Comparison of ENCODE assay signal across 33 cellular contexts in genomic region chr22:22035203-22035602, GRCh38.
"Had no signal": no experiment of that assay in that cellular context is flagged by ENCODE, and none has a peak within 500 bp of the region (broad histone marks: within the 10 kb centered on the region; RNA-seq: fewer than 3 reads in every experiment).

No MANE protein-coding gene starts in this region.

- H3K4me1 ChIP-seq: SJCRH30 had no signal

- H3K27ac Mint-ChIP-seq: activated CD4-positive, alpha-beta memory T cell treated with anti-CD3 and anti-CD28 coated beads for 36 hours; activated naive CD4-positive, alpha-beta T cell treated with anti-CD3 and anti-CD28 coated beads, Interleukin-2, amount 10 ng/mL, durations not matched to agents 7 days and 5 days; activated naive CD8-positive, alpha-beta T cell; activated naive CD8-positive, alpha-beta T cell treated with anti-CD3 and anti-CD28 coated beads, Interleukin-2, amount 50 U/mL, for 24 hours; brain; T-helper 1 cell treated with Interleukin-12 subunit alpha and Interleukin-12 subunit beta and Interleukin-4 antibody, amounts not matched to agents 30 μg/mL and 1 μg/mL, for 36 hours; T-helper 2 cell treated with Interferon-gamma antibody and Interleukin-4, amounts not matched to agents 5 μg/mL and 100 μg/mL, for 36 hours; WTC11 had no signal

- H3K4me3 ChIP-seq: SJCRH30, SK-N-MC had no signal

- H3K4me1 Mint-ChIP-seq: activated naive CD4-positive, alpha-beta T cell treated with anti-CD3 and anti-CD28 coated beads, Interleukin-2, amount 10 ng/mL, durations not matched to agents 7 days and 5 days had no signal

- H3K36me3 ChIP-seq: SJCRH30 had no signal

- H3K9me3 ChIP-seq: SJCRH30 had no signal

- H3K4me3 Mint-ChIP-seq: activated CD4-positive, alpha-beta memory T cell treated with anti-CD3 and anti-CD28 coated beads for 36 hours; activated naive CD4-positive, alpha-beta T cell treated with anti-CD3 and anti-CD28 coated beads, Interleukin-2, amount 10 ng/mL, durations not matched to agents 7 days and 5 days; activated naive CD8-positive, alpha-beta T cell; activated naive CD8-positive, alpha-beta T cell treated with anti-CD3 and anti-CD28 coated beads, Interleukin-2, amount 50 U/mL, for 24 hours; brain; T-helper 1 cell treated with Interleukin-12 subunit alpha and Interleukin-12 subunit beta and Interleukin-4 antibody, amounts not matched to agents 30 μg/mL and 1 μg/mL, for 36 hours; T-helper 2 cell treated with Interferon-gamma antibody and Interleukin-4, amounts not matched to agents 5 μg/mL and 100 μg/mL, for 36 hours; WTC11 had no signal

- DNase-seq: activated CD4-positive, alpha-beta memory T cell treated with anti-CD3 and anti-CD28 coated beads for 36 hours; activated CD4-positive, alpha-beta T cell treated with anti-CD3 and anti-CD28 coated beads for 4 hours; activated CD4-positive, alpha-beta T cell treated with anti-CD3 and anti-CD28 coated beads, Interleukin-2, amount 50 U/mL, for 1 hour; activated CD4-positive, CD25-positive, alpha-beta regulatory T cell treated with anti-CD3 and anti-CD28 coated beads, Interleukin-2, amount 50 U/mL, for 72 hours; activated CD8-positive, alpha-beta memory T cell treated with anti-CD3 and anti-CD28 coated beads, Interleukin-2, amount 50 U/mL, for 4 hours; activated effector memory CD4-positive, alpha-beta T cell treated with Interleukin-2 at 50 U/mL for 16 hours; activated naive CD4-positive, alpha-beta T cell treated with anti-CD3 and anti-CD28 coated beads, Interleukin-2, amount 10 ng/mL, durations not matched to agents 7 days and 5 days; activated naive CD8-positive, alpha-beta T cell treated with anti-CD3 and anti-CD28 coated beads, Interleukin-2, amount 50 U/mL, for 24 hours; activated T-cell treated with anti-CD3 and anti-CD28 coated beads for 4 hours; activated T-cell treated with anti-CD3 and anti-CD28 coated beads, Interleukin-2, amount 50 U/mL, for 48 hours; anterior cingulate cortex; caudate nucleus; cerebellar nuclear complex; NCI-H1092 treated with DMSO at 0.1 percent for 48 hours; NCI-H1417; NCI-H146; NCI-H187; NCI-H2029 treated with DMSO at 0.1 percent for 48 hours; NCI-H2107; NCI-H2171; NCI-H510A; NCI-H526; NCI-H748 treated with DMSO at 0.1 percent for 48 hours; NK-92 treated with Interleukin-12 subunit alpha and Interleukin-12 subunit beta, amount 100 ng/mL, for 24 hours; OCI-M1; Right ventricle myocardium superior; SJCRH30 had no signal

- H3K36me3 Mint-ChIP-seq: activated CD4-positive, alpha-beta memory T cell treated with anti-CD3 and anti-CD28 coated beads for 36 hours; activated naive CD4-positive, alpha-beta T cell treated with anti-CD3 and anti-CD28 coated beads, Interleukin-2, amount 10 ng/mL, durations not matched to agents 7 days and 5 days; activated naive CD8-positive, alpha-beta T cell; brain; WTC11 had no signal

- H3K27ac ChIP-seq: SJCRH30, SK-N-MC had no signal

- H3K9me3 Mint-ChIP-seq: activated CD4-positive, alpha-beta memory T cell treated with anti-CD3 and anti-CD28 coated beads for 36 hours; activated naive CD4-positive, alpha-beta T cell treated with anti-CD3 and anti-CD28 coated beads, Interleukin-2, amount 10 ng/mL, durations not matched to agents 7 days and 5 days; activated naive CD8-positive, alpha-beta T cell treated with anti-CD3 and anti-CD28 coated beads, Interleukin-2, amount 50 U/mL, for 24 hours; T-helper 1 cell treated with Interleukin-12 subunit alpha and Interleukin-12 subunit beta and Interleukin-4 antibody, amounts not matched to agents 30 μg/mL and 1 μg/mL, for 36 hours; T-helper 2 cell treated with Interferon-gamma antibody and Interleukin-4, amounts not matched to agents 5 μg/mL and 100 μg/mL, for 36 hours; WTC11 had no signal

- ATAC-seq: activated naive CD8-positive, alpha-beta T cell treated with anti-CD3 and anti-CD28 coated beads, Interleukin-2, amount 50 U/mL, for 24 hours; WTC11 had no signal
